21 cellular contexts compared by ENCODE assay signal in genomic region chr15:70562906-70563305, GRCh38.
"Had no signal": no experiment of that assay in that cellular context is flagged by ENCODE, and none has a peak within 500 bp of the region (broad histone marks: within the 10 kb centered on the region; RNA-seq: fewer than 3 reads in every experiment).

No MANE protein-coding gene starts in this region.

- H3K4me3 Mint-ChIP-seq: activated CD4-positive, alpha-beta T cell treated with anti-CD3 and anti-CD28 coated beads, Interleukin-2, amount 10 ng/mL, durations not matched to agents 7 days and 5 days; activated naive CD4-positive, alpha-beta T cell treated with anti-CD3 and anti-CD28 coated beads for 36 hours; activated T-cell treated with anti-CD3 and anti-CD28 coated beads, Interleukin-2, amount 50 U/mL, for 72 hours; central memory CD8-positive, alpha-beta T cell; natural killer cell treated with Interleukin-12 subunit alpha and Interleukin-12 subunit beta and Interleukin-15 and Interleukin-18, amount 100 ng/mL, for 72 hours; stimulated activated naive CD8-positive, alpha-beta T cell treated with anti-CD3 and anti-CD28 coated beads, Interleukin-15, Interleukin-2, amounts not matched to agents 100 ng/mL and 50 ng/mL, for 24 hours had no signal

- H3K36me3 Mint-ChIP-seq: natural killer cell treated with Interleukin-12 subunit alpha and Interleukin-12 subunit beta and Interleukin-15 and Interleukin-18, amount 100 ng/mL, for 72 hours had no signal

- ATAC-seq: activated T-cell treated with anti-CD3 and anti-CD28 coated beads, Interleukin-2, amount 50 U/mL, for 72 hours; gastrocnemius medialis; left ventricle myocardium superior; natural killer cell treated with Interleukin-12 subunit alpha and Interleukin-12 subunit beta and Interleukin-15 and Interleukin-18, amount 100 ng/mL, for 72 hours had no signal

- DNase-seq: activated CD4-positive, alpha-beta T cell treated with anti-CD3 and anti-CD28 coated beads, Interleukin-2, amount 10 ng/mL, durations not matched to agents 7 days and 5 days; activated CD8-positive, alpha-beta memory T cell treated with anti-CD3 and anti-CD28 coated beads, Interleukin-2, amount 50 U/mL, for 4 hours; activated effector memory CD4-positive, alpha-beta T cell treated with Interleukin-2 at 50 U/mL for 16 hours; activated naive CD4-positive, alpha-beta T cell treated with anti-CD3 and anti-CD28 coated beads for 36 hours; activated T-cell treated with anti-CD3 and anti-CD28 coated beads, Interleukin-2, amount 50 U/mL, for 72 hours; dorsolateral prefrontal cortex; esophagus squamous epithelium; gastrocnemius medialis; hypothalamus; left ventricle myocardium superior; mammary epithelial cell; retina; spleen; stimulated activated CD4-positive, alpha-beta T cell treated with anti-CD3 and anti-CD28 coated beads, Interleukin-4, amount 100 ng/mL, for 24 hours; substantia nigra; T1000; thyroid gland had no signal

- H3K9me3 Mint-ChIP-seq: activated CD4-positive, alpha-beta T cell treated with anti-CD3 and anti-CD28 coated beads, Interleukin-2, amount 10 ng/mL, durations not matched to agents 7 days and 5 days; activated naive CD4-positive, alpha-beta T cell treated with anti-CD3 and anti-CD28 coated beads for 36 hours; activated T-cell treated with anti-CD3 and anti-CD28 coated beads, Interleukin-2, amount 50 U/mL, for 72 hours; central memory CD8-positive, alpha-beta T cell; natural killer cell treated with Interleukin-12 subunit alpha and Interleukin-12 subunit beta and Interleukin-15 and Interleukin-18, amount 100 ng/mL, for 72 hours; stimulated activated naive CD8-positive, alpha-beta T cell treated with anti-CD3 and anti-CD28 coated beads, Interleukin-15, Interleukin-2, amounts not matched to agents 100 ng/mL and 50 ng/mL, for 24 hours had no signal

- H3K27ac Mint-ChIP-seq: activated CD4-positive, alpha-beta T cell treated with anti-CD3 and anti-CD28 coated beads, Interleukin-2, amount 10 ng/mL, durations not matched to agents 7 days and 5 days; activated naive CD4-positive, alpha-beta T cell treated with anti-CD3 and anti-CD28 coated beads for 36 hours; activated T-cell treated with anti-CD3 and anti-CD28 coated beads, Interleukin-2, amount 50 U/mL, for 72 hours; natural killer cell treated with Interleukin-12 subunit alpha and Interleukin-12 subunit beta and Interleukin-15 and Interleukin-18, amount 100 ng/mL, for 72 hours; progenitor cell of endocrine pancreas; stimulated activated naive CD8-positive, alpha-beta T cell treated with anti-CD3 and anti-CD28 coated beads, Interleukin-15, Interleukin-2, amounts not matched to agents 100 ng/mL and 50 ng/mL, for 24 hours had no signal

- H3K27me3 Mint-ChIP-seq: central memory CD8-positive, alpha-beta T cell; stimulated activated naive CD8-positive, alpha-beta T cell treated with anti-CD3 and anti-CD28 coated beads, Interleukin-15, Interleukin-2, amounts not matched to agents 100 ng/mL and 50 ng/mL, for 24 hours had no signal
